In the genomic region with DNA sequence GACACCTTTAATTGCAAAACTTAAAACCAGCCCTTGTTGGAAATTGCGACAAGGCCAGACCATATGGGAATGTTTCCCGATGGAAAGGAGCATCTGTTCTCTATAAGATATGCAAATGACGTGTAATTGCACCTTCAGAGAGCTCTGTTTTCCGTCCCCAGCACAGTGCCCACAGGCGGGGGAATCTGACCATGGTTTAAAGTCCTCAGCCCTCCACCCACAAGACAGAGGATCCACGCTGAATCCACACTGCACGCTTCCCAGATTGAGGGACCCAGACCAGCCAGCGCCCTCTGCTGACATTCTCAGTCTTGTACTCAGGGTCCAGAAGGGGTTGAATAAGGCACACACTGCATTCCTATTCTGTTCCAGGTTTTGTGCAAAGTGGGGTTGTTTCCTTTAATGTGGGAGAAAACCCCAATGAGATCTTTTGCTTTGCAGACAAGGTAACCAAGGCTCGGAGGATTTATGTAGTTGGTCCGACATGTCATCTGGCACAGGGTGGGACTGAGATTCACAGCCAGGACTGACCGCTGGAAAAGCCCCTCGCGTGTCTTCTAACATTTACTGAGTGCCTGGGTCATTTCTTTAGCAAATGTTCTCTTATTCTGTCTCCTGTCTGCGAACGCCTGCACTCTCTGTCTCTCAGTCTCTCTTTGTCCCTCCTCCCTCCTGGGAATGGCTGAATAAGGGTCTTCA, we compare ENCODE assay signal across 8 cellular contexts. TPM values are rescaled to one million over a fixed set of nuclear protein-coding genes. Genes with fewer than 3 reads are reported as not detected.
DNase-seq lines count a peak whose midpoint lies in the region; ATAC-seq and TF ChIP-seq lines count a peak whose summit lies in the region.

No MANE protein-coding gene starts in this region.

- H3K36me3 Mint-ChIP-seq in nephron progenitor cell (ENCODE audit: low read depth): no peaks in the 10 kb centered on the region

- no peak overlapping the region for H3K4me3 Mint-ChIP-seq in nephron progenitor cell

- no peak overlapping the region for H3K27ac Mint-ChIP-seq in nephron progenitor cell

- H3K36me3 ChIP-seq in vagina: no peaks in the 10 kb centered on the region

- H3K9me3 Mint-ChIP-seq in nephron progenitor cell: no peaks in the 10 kb centered on the region

- peaks cover 12% of the 10 kb centered on the region for H3K27me3 Mint-ChIP-seq in nephron progenitor cell (ENCODE audit: low read depth, poor library complexity)

- no peaks in the 10 kb centered on the region for H3K27me3 ChIP-seq in vagina

- intact Hi-C loops in vagina (cut with DNase I): loop anchor here (5.0 to 10.0 kb wide), 2 partner anchors 99 to 537 kb away; no protein-coding TSS in a partner anchor

- TF ChIP-seq POLR2A in vagina (IDR thresholded peaks at IDR 0.05): no peak

- no peaks in the 10 kb centered on the region for H3K9me3 ChIP-seq in vagina

- DNase-seq in G401 (ENCODE audit: low spot score) (peak; percentile 64), NAMALWA (ENCODE audit: low spot score) (peak; percentile 33), fibroblast of gingiva (ENCODE audit: low read depth) (peak; percentile 60), nephron progenitor cell (peak; percentile 65), vagina (ENCODE audit: extremely low spot score in 2 of 2) (no peak)
- DNase-seq in activated CD4-positive, alpha-beta T cell treated with anti-CD3 and anti-CD28 coated beads, Interleukin-2, amount 50 U/mL, for 4 hours: peak; percentile 29 to 31

- TF ChIP-seq CTCF in nephron progenitor cell (IDR thresholded peaks at IDR 0.05) (peak; percentile 52), vagina (IDR thresholded peaks at IDR 0.05) (peak; percentile 12 to 60 (median 47))

- in situ Hi-C loops in G401 (cut with HindIII; ENCODE audit: low sequenced_read_pairs): no loop called here

- no peak overlapping the region for H3K4me3 ChIP-seq in vagina

- no peak overlapping the region for H3K27ac ChIP-seq in vagina

- ATAC-seq in HG03039 (IDR thresholded peaks at IDR 0.05; ENCODE audit: unreplicated experiment): no peak
- no peak for ATAC-seq in GM21825 (IDR thresholded peaks at IDR 0.05; ENCODE audit: unreplicated experiment)

- peaks cover 16% of the 10 kb centered on the region for H3K4me1 Mint-ChIP-seq in nephron progenitor cell

- no peaks in the 10 kb centered on the region for H3K4me1 ChIP-seq in vagina

RNA-seq across cellular contexts. Expression of a gene that starts 36.8 kb away (rescaled TPM):
- total RNA-seq in G401 (2014; rRNA removed; shearing (Covaris generic)): 11.2 and 15.6 TPM in 2 replicates
- total RNA-seq in vagina: 9.6 TPM

Comparison
In these comparisons a context has a peak if more than half of its experiments do, and no peak if none do; other contexts are left out.
1. DNase-seq: peak in G401 (single experiment), NAMALWA (single experiment), activated CD4-positive, alpha-beta T cell treated with anti-CD3 and anti-CD28 coated beads, Interleukin-2, amount 50 U/mL, for 4 hours (2 of 2), fibroblast of gingiva (single experiment) and nephron progenitor cell (single experiment); none in vagina (0 of 2).